ENCODE assay signal across 17 cellular contexts in the genomic region with DNA sequence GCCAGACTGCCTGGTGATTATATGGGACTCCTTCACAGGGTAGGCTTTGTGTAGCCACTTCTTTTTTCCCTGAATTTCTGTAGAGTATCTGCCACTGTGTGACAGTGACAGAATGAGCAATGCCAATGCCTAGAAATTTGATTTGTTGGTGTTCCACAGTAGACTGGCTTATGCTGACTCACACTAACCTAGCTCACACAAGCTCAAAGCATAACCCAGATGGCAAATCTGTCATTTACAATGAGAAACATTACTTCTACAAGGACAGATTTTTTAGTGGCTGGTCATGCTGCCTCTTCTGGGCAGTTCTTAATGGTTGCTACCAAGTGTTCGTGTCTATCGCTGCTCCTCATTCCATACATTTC. TPM values are rescaled to one million over a fixed set of nuclear protein-coding genes. Genes with fewer than 3 reads are reported as not detected.
DNase-seq lines count a peak whose midpoint lies in the region; ATAC-seq and TF ChIP-seq lines count a peak whose summit lies in the region.
"Had no signal": no experiment of that assay in that cellular context is flagged by ENCODE, and none has a peak within 500 bp of the region (broad histone marks: within the 10 kb centered on the region; RNA-seq: fewer than 3 reads in every experiment).

No MANE protein-coding gene starts in this region.

- H3K79me2 ChIP-seq in trophoblast cell (ENCODE audit: control insufficient read depth, insufficient read depth, low read length, poor library complexity), result no peaks in the 10 kb centered on the region

- no peaks in the 10 kb centered on the region for H3K9me3 ChIP-seq in CD8-positive, alpha-beta memory T cell (ENCODE audit: low read length)
- peaks cover 4% of the 10 kb centered on the region for H3K9me3 ChIP-seq in trophoblast cell (ENCODE audit: insufficient read depth, low read depth, low read length)
- H3K9me3 ChIP-seq: A549 had no signal

- no peak overlapping the region for H3K4me2 ChIP-seq in trophoblast cell (ENCODE audit: low read length)
- H3K4me2 ChIP-seq: A549 had no signal

- no peaks in the 10 kb centered on the region for H3K79me1 ChIP-seq in trophoblast cell (ENCODE audit: low read length)

- H3K27me3 ChIP-seq in CD8-positive, alpha-beta memory T cell (ENCODE audit: insufficient read depth, low read length, poor library complexity, severe bottlenecking), result no peaks in the 10 kb centered on the region
- H3K27me3 ChIP-seq in foreskin keratinocyte (no peaks in the 10 kb centered on the region), trophoblast cell (ENCODE audit: insufficient read depth, low read length) (no peaks in the 10 kb centered on the region)

- H3K27ac ChIP-seq in CD8-positive, alpha-beta memory T cell (ENCODE audit: low read depth, low read length), result peak overlapping the region; percentile 82
- peak overlapping the region; percentile 39; the same call in 1 of the 2 replicates for H3K27ac ChIP-seq in RWPE1
- peak overlapping the region; percentile 38 for H3K27ac ChIP-seq in foreskin keratinocyte
- H3K27ac ChIP-seq in trophoblast cell (ENCODE audit: low read depth, low read length), result no peak overlapping the region
- H3K27ac ChIP-seq: A549 had no signal

- peaks cover 4 to 6% (median 4%) of the 10 kb centered on the region in 3 donors for H3K4me1 Mint-ChIP-seq in CD8-positive, alpha-beta memory T cell

- no peaks in the 10 kb centered on the region for H3K36me3 ChIP-seq in CD8-positive, alpha-beta memory T cell (ENCODE audit: insufficient read depth, low read length)
- peaks cover 0 to 4% of the 10 kb centered on the region in 2 experiments for H3K36me3 ChIP-seq in trophoblast cell (ENCODE audit: control insufficient read depth in 1 of 2, insufficient read depth in 2 of 2, low read length in 2 of 2)

- H2AFZ ChIP-seq in trophoblast cell (ENCODE audit: insufficient read depth, low read length, poor library complexity), result no peak overlapping the region

- H4K91ac ChIP-seq in trophoblast cell (ENCODE audit: low read depth, low read length), result no peak overlapping the region

- no CpG with 5 or more reads among the region's 2 CpGs for WGBS in trophoblast cell (ENCODE audit: extremely low coverage, insufficient coverage, insufficient read length)

- no peak for ATAC-seq in foreskin keratinocyte

- H2AK5ac ChIP-seq in trophoblast cell (ENCODE audit: low read length), result no peak overlapping the region

- H3K4ac ChIP-seq in trophoblast cell (ENCODE audit: low read depth, low read length), result no peak overlapping the region

- no peak overlapping the region for H2BK120ac ChIP-seq in trophoblast cell (ENCODE audit: insufficient read depth, low read length, poor library complexity)

- H3K18ac ChIP-seq in trophoblast cell (ENCODE audit: low read length), result no peak overlapping the region

- no peak overlapping the region for H3K14ac ChIP-seq in trophoblast cell (ENCODE audit: low read length)

- H2BK12ac ChIP-seq in trophoblast cell (ENCODE audit: low read length), result no peak overlapping the region

- H3K36me3 Mint-ChIP-seq in CD8-positive, alpha-beta memory T cell, result peaks cover 0 to 9% (median 0%) of the 10 kb centered on the region in 3 donors

- H4K12ac ChIP-seq in trophoblast cell (ENCODE audit: low read depth, low read length), result no peak overlapping the region

- no peaks in the 10 kb centered on the region for H3K4me1 ChIP-seq in CD8-positive, alpha-beta memory T cell (ENCODE audit: insufficient read depth, low read length)
- peaks cover 10% of the 10 kb centered on the region for H3K4me1 ChIP-seq in foreskin keratinocyte
- peaks cover 6 to 12% of the 10 kb centered on the region in 2 experiments for H3K4me1 ChIP-seq in trophoblast cell (ENCODE audit: control insufficient read depth in 1 of 2, insufficient read depth in 2 of 2, low read length in 2 of 2)
- H3K4me1 ChIP-seq: A549 had no signal

- no peak overlapping the region for H3K27ac Mint-ChIP-seq in CD8-positive, alpha-beta memory T cell

- H3K9me3 Mint-ChIP-seq in CD8-positive, alpha-beta memory T cell, result no peaks in the 10 kb centered on the region

- TF ChIP-seq CTCF in RWPE1 (conservative IDR thresholded peaks at IDR 0.05; ENCODE audit: low read depth) (no peak), foreskin keratinocyte (conservative IDR thresholded peaks at IDR 0.05) (no peak)

- H2BK5ac ChIP-seq in trophoblast cell (ENCODE audit: low read depth, low read length, poor library complexity), result no peak overlapping the region

- H3K9ac ChIP-seq in trophoblast cell (ENCODE audit: low read length), result no peak overlapping the region

- H3K4me3 Mint-ChIP-seq in CD8-positive, alpha-beta memory T cell, result no peak overlapping the region

- POLR2A ChIA-PET in CD8-positive, alpha-beta memory T cell (lab: Charles Lee), result no interaction called here
- POLR2A ChIA-PET in RWPE1 (lab: Yijun Ruan, JAX; ENCODE audit: low non-redundant PET), result no interaction called here

- peaks cover 0 to 4% of the 10 kb centered on the region in 2 donors for H3K27me3 Mint-ChIP-seq in CD8-positive, alpha-beta memory T cell

- peak overlapping the region; percentile 8 for H3K4me3 ChIP-seq in CD8-positive, alpha-beta memory T cell (ENCODE audit: low read length)
- H3K4me3 ChIP-seq in trophoblast cell (ENCODE audit: low read depth, low read length), result no peak overlapping the region
- H3K4me3 ChIP-seq: A549 had no signal

- CTCF ChIA-PET in CD8-positive, alpha-beta memory T cell (lab: Charles Lee), result interaction anchor here (1.0 kb wide), 1 partner anchor 140 kb away, joined by 3 read pairs; no protein-coding TSS in a partner anchor
- CTCF ChIA-PET in RWPE1 (lab: Yijun Ruan, JAX), result no interaction called here

- H4K8ac ChIP-seq in trophoblast cell (ENCODE audit: low read depth, low read length), result no peak overlapping the region

- no peak overlapping the region for H3K23ac ChIP-seq in trophoblast cell (ENCODE audit: low read length)

- DNase-seq in CD8-positive, alpha-beta memory T cell, result no peak
- DNase-seq in RWPE1 (ENCODE audit: low spot score), result no peak
- no peak for DNase-seq in foreskin keratinocyte
- DNase-seq in trophoblast cell, result peak; percentile 26 to 75
- DNase-seq in LoVo (ENCODE audit: low spot score), result no peak
- DNase-seq in activated naive CD4-positive, alpha-beta T cell treated with Interleukin-2 at 50 U/mL for 16 hours, result no peak
- DNase-seq in activated CD4-positive, alpha-beta T cell treated with anti-CD3 and anti-CD28 coated beads for 4 hours, result no peak
- no peak for DNase-seq in NCI-H1105 (lab: John Stamatoyannopoulos, UW)
- DNase-seq: DMS79, HCEC 1CT, KG1, NCI-H1417, NCI-H187, NCI-H2107, NCI-H2227 treated with DMSO at 0.1 percent for 48 hours, NCI-H510A treated with DMSO at 0.1 percent for 48 hours had no signal

RNA-seq across cellular contexts. Expression of a gene that starts 15.9 kb away (rescaled TPM):
- under 1 TPM; 0.31 to 0.72 TPM for total RNA-seq in CD8-positive, alpha-beta memory T cell
- not detected for polyA plus RNA-seq in CD8-positive, alpha-beta memory T cell
- 44.5 and 52.1 TPM in 2 replicates for total RNA-seq in foreskin keratinocyte
- 40.7 and 48.0 TPM in 2 replicates for polyA plus RNA-seq in foreskin keratinocyte
- 3.4 and 3.9 TPM in 2 replicates for polyA plus RNA-seq in trophoblast cell (2013)

RNA-seq across cellular contexts. Expression of a gene that starts 45.7 kb away (rescaled TPM):
- total RNA-seq in CD8-positive, alpha-beta memory T cell, result 10 to 100 TPM; 83.7 to 89.9 TPM
- 99.3 TPM for polyA plus RNA-seq in CD8-positive, alpha-beta memory T cell
- total RNA-seq in foreskin keratinocyte, result 90.2 and 95.1 TPM in 2 replicates
- 128 and 139 TPM in 2 replicates for polyA plus RNA-seq in foreskin keratinocyte
- 45.6 and 47.7 TPM in 2 replicates for polyA plus RNA-seq in trophoblast cell (2013)

Comparison
In these comparisons a context has a peak if more than half of its experiments do, and no peak if none do; other contexts are left out.
1. DNase-seq: peak in trophoblast cell (2 of 2); none in CD8-positive, alpha-beta memory T cell (0 of 5), RWPE1 (single experiment), foreskin keratinocyte (0 of 2), LoVo (single experiment), activated naive CD4-positive, alpha-beta T cell treated with Interleukin-2 at 50 U/mL for 16 hours (single experiment), activated CD4-positive, alpha-beta T cell treated with anti-CD3 and anti-CD28 coated beads for 4 hours (0 of 2) and NCI-H1105 (single experiment).
2. RNA of a gene that starts 15.9 kb away (total RNA-seq): 44.5 to 52.1 TPM in foreskin keratinocyte; 0.31 to 0.72 TPM in CD8-positive, alpha-beta memory T cell; every median in the first group is over 10 times any median in the second.